36 cellular contexts compared by ENCODE assay signal in the genomic region with DNA sequence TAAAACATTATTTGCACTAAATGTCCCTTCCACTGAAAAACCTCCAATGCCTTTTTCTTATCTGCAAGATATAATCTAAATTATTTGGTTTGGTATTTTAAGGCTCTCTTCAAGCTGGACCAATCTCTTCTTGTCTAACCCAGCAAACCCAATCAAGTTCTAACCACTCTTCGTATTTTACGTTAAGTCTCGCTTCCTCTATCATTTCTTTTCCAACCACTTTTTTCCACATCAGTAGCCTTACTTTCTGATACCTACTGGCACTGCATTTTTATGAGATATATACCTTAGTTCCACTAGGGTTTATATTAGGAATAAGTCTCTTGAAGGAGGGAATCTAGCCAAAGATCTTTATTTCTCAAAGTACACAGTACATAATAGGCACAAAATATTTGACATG.
"Had no signal": no experiment of that assay in that cellular context is flagged by ENCODE, and none has a peak within 500 bp of the region (broad histone marks: within the 10 kb centered on the region; RNA-seq: fewer than 3 reads in every experiment).

No MANE protein-coding gene starts in this region.

- FAIRE-seq: bronchial epithelial cell, TTC549 had no signal

- H3K4me3 ChIP-seq: ascending aorta, cardiac muscle cell had no signal

- H3K27me3 Mint-ChIP-seq: activated B cell treated with CpG ODN at 0.5 μM for 24 hours; activated CD4-positive, alpha-beta memory T cell treated with anti-CD3 and anti-CD28 coated beads, Interleukin-2, amount 10 ng/mL, durations not matched to agents 7 days and 5 days; activated CD4-positive, alpha-beta T cell treated with anti-CD3 and anti-CD28 coated beads, Interleukin-2, amount 10 ng/mL, durations not matched to agents 7 days and 5 days; activated CD8-positive, alpha-beta memory T cell treated with anti-CD3 and anti-CD28 coated beads, Interleukin-2, amount 10 ng/mL, durations not matched to agents 7 days and 5 days; activated naive CD4-positive, alpha-beta T cell treated with anti-CD3 and anti-CD28 coated beads, Interleukin-2, amount 10 ng/mL, durations not matched to agents 7 days and 5 days; activated naive CD4-positive, alpha-beta T cell treated with anti-CD3 and anti-CD28 coated beads, Interleukin-2, amount 50 U/mL, for 24 hours; activated naive CD8-positive, alpha-beta T cell; activated naive CD8-positive, alpha-beta T cell treated with anti-CD3 and anti-CD28 coated beads, Interleukin-2, amount 10 ng/mL, durations not matched to agents 7 days and 5 days; activated naive CD8-positive, alpha-beta T cell treated with anti-CD3 and anti-CD28 coated beads, Interleukin-2, amount 50 U/mL, for 24 hours; activated T-cell treated with anti-CD3 and anti-CD28 coated beads, Interleukin-2, amount 50 U/mL, for 24 hours; brain; central memory CD8-positive, alpha-beta T cell had no signal

- H3K9me3 ChIP-seq: ascending aorta had no signal

- H3K4me3 Mint-ChIP-seq: activated B cell treated with CpG ODN at 0.5 μM for 24 hours; activated CD4-positive, alpha-beta memory T cell treated with anti-CD3 and anti-CD28 coated beads, Interleukin-2, amount 10 ng/mL, durations not matched to agents 7 days and 5 days; activated CD4-positive, alpha-beta T cell treated with anti-CD3 and anti-CD28 coated beads, Interleukin-2, amount 10 ng/mL, durations not matched to agents 7 days and 5 days; activated CD8-positive, alpha-beta memory T cell treated with anti-CD3 and anti-CD28 coated beads, Interleukin-2, amount 10 ng/mL, durations not matched to agents 7 days and 5 days; activated CD8-positive, alpha-beta T cell treated with anti-CD3 and anti-CD28 coated beads, Interleukin-2, amount 10 ng/mL, durations not matched to agents 7 days and 5 days; activated naive CD4-positive, alpha-beta T cell treated with anti-CD3 and anti-CD28 coated beads, Interleukin-2, amount 10 ng/mL, durations not matched to agents 7 days and 5 days; activated naive CD4-positive, alpha-beta T cell treated with anti-CD3 and anti-CD28 coated beads, Interleukin-2, amount 50 U/mL, for 24 hours; activated naive CD8-positive, alpha-beta T cell; activated naive CD8-positive, alpha-beta T cell treated with anti-CD3 and anti-CD28 coated beads, Interleukin-2, amount 10 ng/mL, durations not matched to agents 7 days and 5 days; activated naive CD8-positive, alpha-beta T cell treated with anti-CD3 and anti-CD28 coated beads, Interleukin-2, amount 50 U/mL, for 24 hours; activated T-cell treated with anti-CD3 and anti-CD28 coated beads, Interleukin-2, amount 50 U/mL, for 24 hours; brain; central memory CD8-positive, alpha-beta T cell; T-helper 1 cell treated with Interleukin-12 subunit alpha and Interleukin-12 subunit beta and Interleukin-4 antibody, amounts not matched to agents 30 μg/mL and 1 μg/mL, for 36 hours; T-helper 2 cell treated with Interferon-gamma antibody and Interleukin-4, amounts not matched to agents 5 μg/mL and 100 μg/mL, for 36 hours had no signal

- H3K9me3 Mint-ChIP-seq: activated B cell treated with CpG ODN at 0.5 μM for 24 hours; activated CD4-positive, alpha-beta memory T cell treated with anti-CD3 and anti-CD28 coated beads, Interleukin-2, amount 10 ng/mL, durations not matched to agents 7 days and 5 days; activated CD4-positive, alpha-beta T cell treated with anti-CD3 and anti-CD28 coated beads, Interleukin-2, amount 10 ng/mL, durations not matched to agents 7 days and 5 days; activated naive CD4-positive, alpha-beta T cell treated with anti-CD3 and anti-CD28 coated beads, Interleukin-2, amount 10 ng/mL, durations not matched to agents 7 days and 5 days; activated naive CD4-positive, alpha-beta T cell treated with anti-CD3 and anti-CD28 coated beads, Interleukin-2, amount 50 U/mL, for 24 hours; activated naive CD8-positive, alpha-beta T cell treated with anti-CD3 and anti-CD28 coated beads, Interleukin-2, amount 50 U/mL, for 24 hours; activated T-cell treated with anti-CD3 and anti-CD28 coated beads, Interleukin-2, amount 50 U/mL, for 24 hours; activated T-helper 2 cell treated with anti-CD3 and anti-CD28 coated beads, Interferon-gamma antibody, Interleukin-2, Interleukin-4, amounts not matched to agents 10 μg/mL and 5 μg/mL and 100 μg/mL, durations not matched to agents 14 hours and 24 hours and 36 hours; brain; central memory CD8-positive, alpha-beta T cell; T-helper 1 cell treated with Interleukin-12 subunit alpha and Interleukin-12 subunit beta and Interleukin-4 antibody, amounts not matched to agents 30 μg/mL and 1 μg/mL, for 36 hours; T-helper 2 cell treated with Interferon-gamma antibody and Interleukin-4, amounts not matched to agents 5 μg/mL and 100 μg/mL, for 36 hours had no signal

- DNase-seq: activated B cell treated with CpG ODN at 0.5 μM for 24 hours; activated CD4-positive, alpha-beta memory T cell treated with anti-CD3 and anti-CD28 coated beads, Interleukin-2, amount 10 ng/mL, durations not matched to agents 7 days and 5 days; activated CD4-positive, alpha-beta T cell treated with anti-CD3 and anti-CD28 coated beads for 48 hours; activated CD4-positive, alpha-beta T cell treated with anti-CD3 and anti-CD28 coated beads, Interleukin-2, amount 10 ng/mL, durations not matched to agents 7 days and 5 days; activated CD4-positive, alpha-beta T cell treated with anti-CD3 and anti-CD28 coated beads, Interleukin-2, amount 50 U/mL, for 48 hours; activated CD4-positive, CD25-positive, alpha-beta regulatory T cell treated with anti-CD3 and anti-CD28 coated beads, Interleukin-2, amount 50 U/mL, for 72 hours; activated CD8-positive, alpha-beta memory T cell treated with anti-CD3 and anti-CD28 coated beads for 24 hours; activated CD8-positive, alpha-beta memory T cell treated with anti-CD3 and anti-CD28 coated beads, Interleukin-2, amount 10 ng/mL, durations not matched to agents 7 days and 5 days; activated CD8-positive, alpha-beta memory T cell treated with anti-CD3 and anti-CD28 coated beads, Interleukin-2, amount 50 U/mL, for 48 hours; activated CD8-positive, alpha-beta T cell treated with anti-CD3 and anti-CD28 coated beads, Interleukin-2, amount 10 ng/mL, durations not matched to agents 7 days and 5 days; activated effector memory CD4-positive, alpha-beta T cell treated with Interleukin-2 at 50 U/mL for 16 hours; activated gamma-delta T cell; activated naive CD4-positive, alpha-beta T cell treated with anti-CD3 and anti-CD28 coated beads, Interleukin-2, amount 10 ng/mL, durations not matched to agents 7 days and 5 days; activated naive CD4-positive, alpha-beta T cell treated with Interleukin-2 at 50 U/mL for 16 hours; activated naive CD8-positive, alpha-beta T cell treated with anti-CD3 and anti-CD28 coated beads, Interleukin-2, amount 10 ng/mL, durations not matched to agents 7 days and 5 days; activated naive CD8-positive, alpha-beta T cell treated with anti-CD3 and anti-CD28 coated beads, Interleukin-2, amount 50 U/mL, for 24 hours; activated T-cell treated with anti-CD3 and anti-CD28 coated beads, Interleukin-2, amount 50 U/mL, for 24 hours; amygdala; anterior cingulate cortex; caudate nucleus; SW 1271; T-helper 1 cell; T-helper 2 cell; T-helper 9 cell had no signal

- ATAC-seq: activated CD8-positive, alpha-beta memory T cell treated with anti-CD3 and anti-CD28 coated beads, Interleukin-2, amount 10 ng/mL, durations not matched to agents 7 days and 5 days; activated CD8-positive, alpha-beta T cell treated with anti-CD3 and anti-CD28 coated beads, Interleukin-2, amount 10 ng/mL, durations not matched to agents 7 days and 5 days; activated naive CD8-positive, alpha-beta T cell treated with anti-CD3 and anti-CD28 coated beads, Interleukin-2, amount 50 U/mL, for 24 hours had no signal

- H3K27ac ChIP-seq: ascending aorta, cardiac muscle cell, VCaP had no signal

- H3K4me1 Mint-ChIP-seq: activated CD4-positive, alpha-beta memory T cell treated with anti-CD3 and anti-CD28 coated beads, Interleukin-2, amount 10 ng/mL, durations not matched to agents 7 days and 5 days; activated CD4-positive, alpha-beta T cell treated with anti-CD3 and anti-CD28 coated beads, Interleukin-2, amount 10 ng/mL, durations not matched to agents 7 days and 5 days; activated CD8-positive, alpha-beta memory T cell treated with anti-CD3 and anti-CD28 coated beads, Interleukin-2, amount 10 ng/mL, durations not matched to agents 7 days and 5 days; activated naive CD4-positive, alpha-beta T cell treated with anti-CD3 and anti-CD28 coated beads, Interleukin-2, amount 10 ng/mL, durations not matched to agents 7 days and 5 days had no signal

- H3K27ac Mint-ChIP-seq: activated B cell treated with CpG ODN at 0.5 μM for 24 hours; activated CD4-positive, alpha-beta memory T cell treated with anti-CD3 and anti-CD28 coated beads, Interleukin-2, amount 10 ng/mL, durations not matched to agents 7 days and 5 days; activated CD4-positive, alpha-beta T cell treated with anti-CD3 and anti-CD28 coated beads, Interleukin-2, amount 10 ng/mL, durations not matched to agents 7 days and 5 days; activated CD8-positive, alpha-beta memory T cell treated with anti-CD3 and anti-CD28 coated beads, Interleukin-2, amount 10 ng/mL, durations not matched to agents 7 days and 5 days; activated CD8-positive, alpha-beta T cell treated with anti-CD3 and anti-CD28 coated beads, Interleukin-2, amount 10 ng/mL, durations not matched to agents 7 days and 5 days; activated naive CD4-positive, alpha-beta T cell treated with anti-CD3 and anti-CD28 coated beads, Interleukin-2, amount 10 ng/mL, durations not matched to agents 7 days and 5 days; activated naive CD4-positive, alpha-beta T cell treated with anti-CD3 and anti-CD28 coated beads, Interleukin-2, amount 50 U/mL, for 24 hours; activated naive CD8-positive, alpha-beta T cell; activated naive CD8-positive, alpha-beta T cell treated with anti-CD3 and anti-CD28 coated beads, Interleukin-2, amount 10 ng/mL, durations not matched to agents 7 days and 5 days; activated naive CD8-positive, alpha-beta T cell treated with anti-CD3 and anti-CD28 coated beads, Interleukin-2, amount 50 U/mL, for 24 hours; activated T-cell treated with anti-CD3 and anti-CD28 coated beads, Interleukin-2, amount 50 U/mL, for 24 hours; activated T-helper 2 cell treated with anti-CD3 and anti-CD28 coated beads, Interferon-gamma antibody, Interleukin-2, Interleukin-4, amounts not matched to agents 10 μg/mL and 5 μg/mL and 100 μg/mL, durations not matched to agents 14 hours and 24 hours and 36 hours; brain; T-helper 1 cell treated with Interleukin-12 subunit alpha and Interleukin-12 subunit beta and Interleukin-4 antibody, amounts not matched to agents 30 μg/mL and 1 μg/mL, for 36 hours; T-helper 2 cell treated with Interferon-gamma antibody and Interleukin-4, amounts not matched to agents 5 μg/mL and 100 μg/mL, for 36 hours had no signal

- H3K27me3 ChIP-seq: ascending aorta, cardiac muscle cell had no signal
